In the genomic region with DNA sequence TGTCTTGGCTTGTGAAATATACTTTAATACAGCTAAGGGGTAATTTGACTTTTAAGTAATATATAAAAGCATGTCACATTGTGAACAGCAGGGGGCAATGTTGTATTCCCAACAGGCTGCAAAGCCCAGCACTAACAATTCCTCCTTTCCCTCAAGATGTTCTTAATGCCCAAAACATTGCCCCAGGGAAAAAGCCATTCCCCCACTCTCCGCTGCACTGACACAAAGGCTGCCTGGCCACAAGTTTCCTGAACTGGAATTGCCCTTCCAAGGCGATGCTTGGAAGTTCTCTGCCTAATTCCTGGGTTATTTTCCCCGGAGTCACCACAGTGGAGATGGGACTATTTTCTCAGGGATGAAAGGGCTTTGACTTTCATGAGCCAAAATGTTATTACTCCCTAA, we compare ENCODE assay signal across 8 cellular contexts. TPM values are rescaled to one million over a fixed set of nuclear protein-coding genes. Genes with fewer than 3 reads are reported as not detected.
DNase-seq lines count a peak whose midpoint lies in the region; FAIRE-seq and TF ChIP-seq lines count a peak whose summit lies in the region.

No MANE protein-coding gene starts in this region.

- no peak for TF ChIP-seq POLR2A in Peyer's patch (IDR thresholded peaks at IDR 0.05)

- no peaks in the 10 kb centered on the region for H3K27me3 ChIP-seq in KMS-11 (ENCODE audit: insufficient read depth, low read depth)
- H3K27me3 ChIP-seq in Peyer's patch: no peaks in the 10 kb centered on the region
- no peaks in the 10 kb centered on the region for H3K27me3 ChIP-seq in mammary epithelial cell (ENCODE audit: insufficient read depth, low read length)

- WGBS in mammary epithelial cell (ENCODE audit: low coverage, missing lambda C conversion rate): 7% methylated on average over 3 of the region's 3 CpGs

- no peak overlapping the region for H3K9ac ChIP-seq in KMS-11
- no peak overlapping the region for H3K9ac ChIP-seq in mammary epithelial cell (ENCODE audit: insufficient read depth, low read length)

- H3K27ac ChIP-seq in KMS-11 (no peak overlapping the region), Peyer's patch (no peak overlapping the region), mammary epithelial cell (ENCODE audit: insufficient read depth, low read depth, low read length) (no peak overlapping the region)

- dilution Hi-C loops in mammary epithelial cell (cut with HindIII; ENCODE audit: low sequenced_read_pairs): no loop called here

- in situ Hi-C loops in mammary epithelial cell (cut with MboI; ENCODE audit: low sequenced_read_pairs in 2 of 2): loop anchor here (25.0 kb wide), 3 partner anchors 591 to 741 kb away; a partner anchor contains a TSS

- peak; percentile 96 for TF ChIP-seq CTCF in KMS-11 (conservative IDR thresholded peaks at IDR 0.05; ENCODE audit: low read depth, low read length)
- TF ChIP-seq CTCF in Peyer's patch (IDR thresholded peaks at IDR 0.05): peak; percentile 73 to 88 (median 84)
- TF ChIP-seq CTCF in mammary epithelial cell (conservative IDR thresholded peaks at IDR 0.05 in 1 of 2, IDR thresholded peaks at IDR 0.05 in 1 of 2; ENCODE audit: extremely low read depth in 1 of 2, insufficient read depth in 1 of 2, low read depth in 1 of 2, low read length in 2 of 2): peak; percentile 65 to 72

- CTCF ChIA-PET in mammary epithelial cell (lab: Charles Lee; ENCODE audit: low non-redundant PET): interaction anchor here (0.6 kb wide), 1 partner anchor 284 kb away, joined by 5 read pairs; a partner anchor contains a TSS

- H2AFZ ChIP-seq in KMS-11 (ENCODE audit: low read depth) (no peak overlapping the region), mammary epithelial cell (ENCODE audit: low read depth, low read length) (no peak overlapping the region)

- H3K36me3 ChIP-seq in KMS-11 (ENCODE audit: insufficient read depth): 0 out of 2 replicates have a peak, but pooled peaks cover 3% of the 10 kb centered on the region
- H3K36me3 ChIP-seq in Peyer's patch: peaks cover 0 to 18% (median 0%) of the 10 kb centered on the region in 3 donors
- peaks cover 3% of the 10 kb centered on the region for H3K36me3 ChIP-seq in mammary epithelial cell (ENCODE audit: insufficient read depth, low read length)

- peaks cover 58% of the 10 kb centered on the region for H3K4me1 ChIP-seq in KMS-11 (ENCODE audit: low read depth, poor library complexity, severe bottlenecking)
- no peaks in the 10 kb centered on the region for H3K4me1 ChIP-seq in Peyer's patch
- peaks cover 7% of the 10 kb centered on the region for H3K4me1 ChIP-seq in mammary epithelial cell (ENCODE audit: insufficient read depth, low read length)

- peak; percentile 68 for DNase-seq in SIG-M5 treated with dmso at 0.1 percent for 504 hours (lab: John Stamatoyannopoulos, UW; ENCODE audit: unreplicated experiment)
- DNase-seq in SIG-M5 (lab: John Stamatoyannopoulos, UW): no peak
- peak in 2 of 3 donors; percentile 37 to 76 for DNase-seq in Peyer's patch
- DNase-seq in mammary epithelial cell: peak; percentile 69
- DNase-seq in stromal cell of bone marrow (ENCODE audit: low read depth): peak; percentile 72
- no peak for DNase-seq in activated effector memory CD4-positive, alpha-beta T cell treated with anti-CD3 and anti-CD28 coated beads, Interleukin-2, amount 50 U/mL, for 16 hours

- H3K4me3 ChIP-seq in KMS-11 (IDR thresholded peaks at IDR 0.05; ENCODE audit: insufficient read depth, low read depth, low read length) (no peak overlapping the region), Peyer's patch (no peak overlapping the region), mammary epithelial cell (replicated peaks in 1 of 3; ENCODE audit: insufficient read depth in 1 of 3, low read depth in 2 of 3, low read length in 3 of 3) (no peak overlapping the region)

- intact Hi-C loops in mammary epithelial cell (cut with micrococcal nuclease): loop anchor here (1.0 to 5.0 kb wide), 5 partner anchors 161 to 385 kb away; no protein-coding TSS in a partner anchor

- BruUV-seq in mammary epithelial cell (replicated peaks; lab: Mats Ljungman, UMichigan): no TSS peak

- peaks cover 5% of the 10 kb centered on the region; the same call in 1 of the 2 replicates for H3K79me2 ChIP-seq in KMS-11 (ENCODE audit: insufficient read depth, low read depth)
- H3K79me2 ChIP-seq in mammary epithelial cell (ENCODE audit: insufficient read depth, low read length): no peaks in the 10 kb centered on the region

- H4K20me1 ChIP-seq in KMS-11 (ENCODE audit: insufficient read depth) (no peaks in the 10 kb centered on the region), mammary epithelial cell (ENCODE audit: insufficient read depth, low read length) (no peaks in the 10 kb centered on the region)

- H3K9me3 ChIP-seq in Peyer's patch (no peaks in the 10 kb centered on the region), mammary epithelial cell (replicated peaks; ENCODE audit: insufficient read depth, low read length) (no peaks in the 10 kb centered on the region)

- H3K4me2 ChIP-seq in KMS-11 (no peak overlapping the region), mammary epithelial cell (ENCODE audit: insufficient read depth, low read depth, low read length) (peak overlapping the region; percentile 36)

- peak; percentile 85 for FAIRE-seq in islet of Langerhans (lab: Jason Lieb, UNC)

RNA-seq across cellular contexts. Expression of a gene that starts 27.2 kb away (rescaled TPM):
- total RNA-seq in Peyer's patch (100 to 1,000 TPM in 1 of 4 donors, 10 to 100 TPM in 3; 37.8 to 139 (median 64.3) TPM), mammary epithelial cell (10 to 100 TPM; 36.4 to 46.3 TPM)
- polyA plus RNA-seq in mammary epithelial cell: 15.8 TPM
- polyA minus RNA-seq in mammary epithelial cell: 67.8 TPM

RNA-seq across cellular contexts. Expression of a gene that starts 29.3 kb away (rescaled TPM):
- total RNA-seq in Peyer's patch (10 to 100 TPM; 39.8 to 69.3 (median 60.9) TPM), mammary epithelial cell (10 to 100 TPM; 34.4 to 42.5 TPM)
- polyA plus RNA-seq in mammary epithelial cell: 49.3 TPM
- polyA minus RNA-seq in mammary epithelial cell: 21.1 TPM

Comparison
In these comparisons a context has a peak if more than half of its experiments do, and no peak if none do; other contexts are left out.
1. DNase-seq: peak in SIG-M5 treated with dmso at 0.1 percent for 504 hours (single experiment), Peyer's patch (2 of 3), mammary epithelial cell (single experiment) and stromal cell of bone marrow (single experiment); none in SIG-M5 (single experiment) and activated effector memory CD4-positive, alpha-beta T cell treated with anti-CD3 and anti-CD28 coated beads, Interleukin-2, amount 50 U/mL, for 16 hours (single experiment).
2. Peak in every context shown above with its lines, with median percentiles within 50 percentile points of each other: CTCF ChIP-seq.